Comparison of ENCODE assay signal across 1 cellular context in genomic region chr14:25056688-25057078, GRCh38.
A peak's percentile ranks its signal among the peaks of the same experiment; 100 is the strongest.
TF ChIP-seq lines count a peak whose summit lies in the region.

No MANE protein-coding gene starts in this region.

TF ChIP-seq in HepG2, 621 proteins besides CTCF, POLR2A, EP300 and RAD21:
- peak; percentile 63 for TF ChIP-seq RFX5 (IDR thresholded peaks at IDR 0.05; ENCODE audit: low read depth, low read length)
- no peak for TF ChIP-seq GABPB1 (CRISPR knock-in tag; IDR thresholded peaks at IDR 0.05)
- no peak for TF ChIP-seq ZNF563 (CRISPR knock-in tag; IDR thresholded peaks at IDR 0.05)
- no peak for TF ChIP-seq AHR (CRISPR knock-in tag; IDR thresholded peaks at IDR 0.05)
